ENCODE assay signal across 15 cellular contexts in genomic region chr18:55452123-55452611, GRCh38.
A peak's percentile ranks its signal among the peaks of the same experiment; 100 is the strongest.
DNase-seq lines count a peak whose midpoint lies in the region; ATAC-seq and TF ChIP-seq lines count a peak whose summit lies in the region.
"Had no signal": no experiment of that assay in that cellular context is flagged by ENCODE, and none has a peak within 500 bp of the region (broad histone marks: within the 10 kb centered on the region; RNA-seq: fewer than 3 reads in every experiment).

No MANE protein-coding gene starts in this region.

- peak overlapping the region; percentile 74 for H3K27ac Mint-ChIP-seq in MCF 10A (ENCODE audit: low read depth, unreplicated experiment)

- H3K27ac ChIP-seq in left ventricle myocardium inferior (replicated peaks) (peak overlapping the region; percentile 47), temporal lobe (ENCODE audit: low read depth, low read length) (peak overlapping the region; percentile 33), esophagus muscularis mucosa (replicated peaks in 1 of 4) (peak overlapping the region in 1 of 4 donors; percentile 3)
- H3K27ac ChIP-seq: 22Rv1, adrenal gland, Peyer's patch had no signal

- TF ChIP-seq CTCF in MCF 10A (IDR thresholded peaks at IDR 0.05; ENCODE audit: unreplicated experiment) (no peak), left ventricle myocardium inferior (IDR thresholded peaks at IDR 0.05; ENCODE audit: borderline replicate concordance) (no peak), esophagus muscularis mucosa (IDR thresholded peaks at IDR 0.05) (no peak)

- peaks cover 11% of the 10 kb centered on the region for H3K4me1 Mint-ChIP-seq in MCF 10A (ENCODE audit: insufficient read depth, unreplicated experiment)

- DNase-seq in DMS 273 (lab: John Stamatoyannopoulos, UW; ENCODE audit: unreplicated experiment) (peak; percentile 51), DMS 273 treated with DMSO at 0.1 percent for 48 hours (lab: John Stamatoyannopoulos, UW) (no peak), MCF 10A (ENCODE audit: unreplicated experiment) (peak; percentile 68), left ventricle myocardium inferior (no peak), esophagus muscularis mucosa (ENCODE audit: extremely low spot score) (no peak)
- DNase-seq: activated CD8-positive, alpha-beta memory T cell treated with anti-CD3 and anti-CD28 coated beads, Interleukin-2, amount 50 U/mL, for 4 hours; adrenal gland; Caco-2; NCI-H1694; Peyer's patch had no signal

- no peaks in the 10 kb centered on the region for H3K36me3 ChIP-seq in left ventricle myocardium inferior
- no peaks in the 10 kb centered on the region for H3K36me3 ChIP-seq in esophagus muscularis mucosa
- H3K36me3 ChIP-seq: adrenal gland, Peyer's patch, tibial artery had no signal

- no peaks in the 10 kb centered on the region for H3K27me3 Mint-ChIP-seq in MCF 10A (ENCODE audit: insufficient read depth, unreplicated experiment)

- 67% methylated on average over 1 of the region's 1 CpG for WGBS in esophagus muscularis mucosa

- no peaks in the 10 kb centered on the region for H3K36me3 Mint-ChIP-seq in MCF 10A (ENCODE audit: insufficient read depth, unreplicated experiment)

- CTCF ChIA-PET in MCF 10A (lab: Yijun Ruan, JAX), result interaction anchor here (0.7 kb wide), 1 partner anchor 10 kb away, joined by 3 read pairs; no protein-coding TSS in a partner anchor

- intact Hi-C loops in MCF 10A (cut with micrococcal nuclease), result no loop called here
- intact Hi-C loops in left ventricle myocardium inferior (cut with micrococcal nuclease), result no loop called here
- intact Hi-C loops in esophagus muscularis mucosa (cut with DNase I), result no loop called here

- ATAC-seq in GM21423 (IDR thresholded peaks at IDR 0.05; ENCODE audit: unreplicated experiment) (no peak), HG03095 (IDR thresholded peaks at IDR 0.05; ENCODE audit: unreplicated experiment) (no peak)

- TF ChIP-seq POLR2A in esophagus muscularis mucosa (IDR thresholded peaks at IDR 0.05; ENCODE audit: low read depth), result no peak

- POLR2A ChIA-PET in MCF 10A (lab: Yijun Ruan, JAX), result no interaction called here

- no peaks in the 10 kb centered on the region for H3K9me3 ChIP-seq in left ventricle myocardium inferior (replicated peaks)
- no peaks in the 10 kb centered on the region for H3K9me3 ChIP-seq in esophagus muscularis mucosa
- H3K9me3 ChIP-seq: adrenal gland, Caco-2, Peyer's patch, tibial artery had no signal

- H3K4me3 ChIP-seq in left ventricle myocardium inferior (no peak overlapping the region), esophagus muscularis mucosa (no peak overlapping the region)
- H3K4me3 ChIP-seq: adrenal gland, Peyer's patch, tibial artery had no signal

- BruUV-seq in MCF 10A (replicated peaks; lab: Mats Ljungman, UMichigan), result no TSS peak

- no peak for TF ChIP-seq EP300 in esophagus muscularis mucosa (IDR thresholded peaks at IDR 0.05)

- no peak overlapping the region for H3K4me3 Mint-ChIP-seq in MCF 10A (ENCODE audit: unreplicated experiment)

- no peaks in the 10 kb centered on the region for H3K9me3 Mint-ChIP-seq in MCF 10A (ENCODE audit: unreplicated experiment)

- H3K27me3 ChIP-seq in left ventricle myocardium inferior (ENCODE audit: low read depth), result no peaks in the 10 kb centered on the region
- H3K27me3 ChIP-seq in esophagus muscularis mucosa, result no peaks in the 10 kb centered on the region
- H3K27me3 ChIP-seq: adrenal gland, Peyer's patch, tibial artery had no signal

- H3K4me1 ChIP-seq in left ventricle myocardium inferior (peaks cover 45% of the 10 kb centered on the region), esophagus muscularis mucosa (peaks cover 5 to 18% (median 11%) of the 10 kb centered on the region in 4 donors)
- H3K4me1 ChIP-seq: Caco-2, Peyer's patch had no signal

Comparison
In these comparisons a context has a peak if more than half of its experiments do, and no peak if none do; other contexts are left out.
1. DNase-seq: peak in DMS 273 (single experiment) and MCF 10A (single experiment); none in DMS 273 treated with DMSO at 0.1 percent for 48 hours (single experiment), left ventricle myocardium inferior (single experiment) and esophagus muscularis mucosa (single experiment).